16 cellular contexts compared by ENCODE assay signal in genomic region chr4:159027535-159027934, GRCh38.
DNase-seq lines count a peak whose midpoint lies in the region; ATAC-seq lines count a peak whose summit lies in the region.
"Had no signal": no experiment of that assay in that cellular context is flagged by ENCODE, and none has a peak within 500 bp of the region (broad histone marks: within the 10 kb centered on the region; RNA-seq: fewer than 3 reads in every experiment).

No MANE protein-coding gene starts in this region.

- no peaks in the 10 kb centered on the region for H3K4me1 Mint-ChIP-seq in activated CD8-positive, alpha-beta T cell treated with anti-CD3 and anti-CD28 coated beads, Interleukin-2, amount 10 ng/mL, durations not matched to agents 7 days and 5 days (ENCODE audit: low read depth)
- H3K4me1 Mint-ChIP-seq: activated CD4-positive, alpha-beta memory T cell treated with anti-CD3 and anti-CD28 coated beads, Interleukin-2, amount 10 ng/mL, durations not matched to agents 7 days and 5 days; activated naive CD4-positive, alpha-beta T cell treated with anti-CD3 and anti-CD28 coated beads, Interleukin-2, amount 10 ng/mL, durations not matched to agents 7 days and 5 days had no signal

- POLR2A ChIA-PET in activated CD8-positive, alpha-beta T cell treated with anti-CD3 and anti-CD28 coated beads, Interleukin-2, amount 10 ng/mL, durations not matched to agents 7 days and 5 days (lab: Charles Lee) = no interaction called here

- H3K4me3 Mint-ChIP-seq in activated CD8-positive, alpha-beta T cell treated with anti-CD3 and anti-CD28 coated beads, Interleukin-2, amount 10 ng/mL, durations not matched to agents 7 days and 5 days = no peak overlapping the region
- H3K4me3 Mint-ChIP-seq: activated CD4-positive, alpha-beta memory T cell treated with anti-CD3 and anti-CD28 coated beads, Interleukin-2, amount 10 ng/mL, durations not matched to agents 7 days and 5 days; activated naive CD4-positive, alpha-beta T cell treated with anti-CD3 and anti-CD28 coated beads, Interleukin-2, amount 10 ng/mL, durations not matched to agents 7 days and 5 days; stimulated activated naive CD8-positive, alpha-beta T cell treated with anti-CD3 and anti-CD28 coated beads, Interleukin-15, Interleukin-2, amounts not matched to agents 100 ng/mL and 50 ng/mL, for 24 hours had no signal

- peak; percentile 55 for DNase-seq in dermis blood vessel endothelial cell
- no peak for DNase-seq in GM03348 (ENCODE audit: low spot score)
- DNase-seq in activated CD8-positive, alpha-beta T cell treated with anti-CD3 and anti-CD28 coated beads, Interleukin-2, amount 10 ng/mL, durations not matched to agents 7 days and 5 days = no peak
- no peak for DNase-seq in NCI-H1417 treated with DMSO at 0.1 percent for 48 hours (lab: John Stamatoyannopoulos, UW)
- DNase-seq in SKM-1 (lab: John Stamatoyannopoulos, UW; ENCODE audit: unreplicated experiment) = no peak
- DNase-seq: activated CD4-positive, alpha-beta memory T cell treated with anti-CD3 and anti-CD28 coated beads, Interleukin-2, amount 10 ng/mL, durations not matched to agents 7 days and 5 days; activated naive CD4-positive, alpha-beta T cell treated with anti-CD3 and anti-CD28 coated beads, Interleukin-2, amount 10 ng/mL, durations not matched to agents 7 days and 5 days; NCI-H1048; NCI-H510A; RPMI8226; stimulated activated CD4-positive, alpha-beta T cell treated with anti-CD3 and anti-CD28 coated beads, Interleukin-4, amount 100 ng/mL, for 4 hours; T-helper 9 cell had no signal

- no peaks in the 10 kb centered on the region for H3K9me3 Mint-ChIP-seq in activated CD8-positive, alpha-beta T cell treated with anti-CD3 and anti-CD28 coated beads, Interleukin-2, amount 10 ng/mL, durations not matched to agents 7 days and 5 days (ENCODE audit: insufficient read depth)
- H3K9me3 Mint-ChIP-seq: activated CD4-positive, alpha-beta memory T cell treated with anti-CD3 and anti-CD28 coated beads, Interleukin-2, amount 10 ng/mL, durations not matched to agents 7 days and 5 days; activated naive CD4-positive, alpha-beta T cell treated with anti-CD3 and anti-CD28 coated beads, Interleukin-2, amount 10 ng/mL, durations not matched to agents 7 days and 5 days; stimulated activated naive CD8-positive, alpha-beta T cell treated with anti-CD3 and anti-CD28 coated beads, Interleukin-15, Interleukin-2, amounts not matched to agents 100 ng/mL and 50 ng/mL, for 24 hours had no signal

- ATAC-seq in GM18498 (IDR thresholded peaks at IDR 0.05; ENCODE audit: unreplicated experiment) (peak; percentile 60), GM21390 (IDR thresholded peaks at IDR 0.05; ENCODE audit: unreplicated experiment) (peak; percentile 80), HG03280 (IDR thresholded peaks at IDR 0.05; ENCODE audit: unreplicated experiment) (peak; percentile 45)
- ATAC-seq in activated CD8-positive, alpha-beta T cell treated with anti-CD3 and anti-CD28 coated beads, Interleukin-2, amount 10 ng/mL, durations not matched to agents 7 days and 5 days = no peak

- no peak overlapping the region for H3K27ac Mint-ChIP-seq in activated CD8-positive, alpha-beta T cell treated with anti-CD3 and anti-CD28 coated beads, Interleukin-2, amount 10 ng/mL, durations not matched to agents 7 days and 5 days
- H3K27ac Mint-ChIP-seq: activated CD4-positive, alpha-beta memory T cell treated with anti-CD3 and anti-CD28 coated beads, Interleukin-2, amount 10 ng/mL, durations not matched to agents 7 days and 5 days; activated naive CD4-positive, alpha-beta T cell treated with anti-CD3 and anti-CD28 coated beads, Interleukin-2, amount 10 ng/mL, durations not matched to agents 7 days and 5 days; stimulated activated naive CD8-positive, alpha-beta T cell treated with anti-CD3 and anti-CD28 coated beads, Interleukin-15, Interleukin-2, amounts not matched to agents 100 ng/mL and 50 ng/mL, for 24 hours had no signal

- peaks cover 5% of the 10 kb centered on the region for H3K27me3 Mint-ChIP-seq in activated CD8-positive, alpha-beta T cell treated with anti-CD3 and anti-CD28 coated beads, Interleukin-2, amount 10 ng/mL, durations not matched to agents 7 days and 5 days (ENCODE audit: low read depth)

- CTCF ChIA-PET in activated CD8-positive, alpha-beta T cell treated with anti-CD3 and anti-CD28 coated beads, Interleukin-2, amount 10 ng/mL, durations not matched to agents 7 days and 5 days (lab: Charles Lee) = interaction anchor here (1.0 to 1.8 kb wide), 2 partner anchors 11 to 181 kb away, joined by 3 to 5 read pairs; no protein-coding TSS in a partner anchor

- no peaks in the 10 kb centered on the region for H3K36me3 Mint-ChIP-seq in activated CD8-positive, alpha-beta T cell treated with anti-CD3 and anti-CD28 coated beads, Interleukin-2, amount 10 ng/mL, durations not matched to agents 7 days and 5 days (ENCODE audit: low read depth)
- H3K36me3 Mint-ChIP-seq: activated naive CD4-positive, alpha-beta T cell treated with anti-CD3 and anti-CD28 coated beads, Interleukin-2, amount 10 ng/mL, durations not matched to agents 7 days and 5 days had no signal
